11 cellular contexts compared by ENCODE assay signal in the genomic region with DNA sequence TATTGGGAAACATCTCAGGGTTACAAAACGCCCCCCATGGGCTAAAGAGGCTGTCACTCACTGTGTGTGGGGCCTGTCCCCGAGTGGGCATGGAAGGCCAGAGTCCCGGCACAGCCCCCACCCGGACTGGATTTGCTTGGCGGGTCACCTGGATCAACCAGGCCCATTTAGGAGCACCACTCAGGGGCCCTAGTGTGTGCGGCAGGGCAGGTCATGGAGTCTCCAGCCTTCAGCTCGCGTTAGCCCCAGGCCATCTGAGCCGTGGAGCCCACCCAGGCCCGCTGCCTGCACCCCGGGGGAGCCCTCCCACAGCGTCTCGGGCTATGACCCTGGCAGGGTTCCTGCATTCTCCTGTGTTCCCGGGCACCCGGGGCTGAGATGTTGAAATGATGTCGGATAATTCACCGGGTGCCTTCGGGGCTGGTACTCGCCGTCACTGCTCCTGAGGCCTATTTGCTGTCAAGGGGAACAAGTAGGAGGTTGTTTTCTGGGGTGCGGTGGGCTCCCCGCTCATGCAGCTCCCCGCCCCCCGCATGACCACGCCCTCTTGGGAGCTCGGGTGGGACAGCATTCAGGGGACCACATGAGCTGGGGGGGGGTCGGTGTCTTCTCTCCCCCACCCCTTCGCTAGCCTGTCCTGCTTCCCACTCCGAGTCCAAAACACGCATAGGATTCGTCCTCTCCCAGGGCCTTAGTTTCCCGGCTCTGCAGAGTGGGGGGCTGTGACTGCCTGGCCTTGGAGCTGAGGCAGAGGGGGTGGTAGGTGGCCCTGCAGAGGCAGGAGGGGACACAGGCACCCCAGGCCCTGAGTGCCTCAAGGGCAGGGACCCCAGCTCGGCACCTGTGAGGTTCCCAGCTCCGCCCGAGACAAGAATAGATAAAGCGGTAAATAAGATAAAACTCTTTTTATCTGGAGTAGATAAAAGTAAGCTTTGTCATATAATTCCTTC.
DNase-seq lines count a peak whose midpoint lies in the region; ATAC-seq, FAIRE-seq and TF ChIP-seq lines count a peak whose summit lies in the region.
"Had no signal": no experiment of that assay in that cellular context is flagged by ENCODE, and none has a peak within 500 bp of the region (broad histone marks: within the 10 kb centered on the region; RNA-seq: fewer than 3 reads in every experiment).

No MANE protein-coding gene starts in this region.

- CTCF ChIA-PET in OCI-LY7 (lab: Charles Lee; ENCODE audit: unreplicated experiment), result no interaction called here

- H2AFZ ChIP-seq in OCI-LY7 (ENCODE audit: low read length), result no peak overlapping the region

- POLR2A ChIA-PET in OCI-LY7 (lab: Charles Lee), result no interaction called here

- H3K36me3 ChIP-seq in adrenal gland (replicated peaks in 1 of 2) (no peaks in the 10 kb centered on the region), transverse colon (no peaks in the 10 kb centered on the region), OCI-LY7 (ENCODE audit: insufficient read depth, low read length) (no peaks in the 10 kb centered on the region)

- H3K27ac ChIP-seq in adrenal gland (peak overlapping the region; percentile 28 to 82 (median 47)), transverse colon (no peak overlapping the region), OCI-LY7 (ENCODE audit: low read depth, low read length, poor library complexity, severe bottlenecking) (no peak overlapping the region)
- H3K27ac ChIP-seq: A549 had no signal

- H3K9me3 ChIP-seq in adrenal gland (replicated peaks in 1 of 3) (no peaks in the 10 kb centered on the region), transverse colon (no peaks in the 10 kb centered on the region), OCI-LY7 (ENCODE audit: low read length) (no peaks in the 10 kb centered on the region)
- H3K9me3 ChIP-seq: A549 had no signal

- 47 to 59% (median 50%) methylated on average over 9 to 36 of the region's 36 CpGs for WGBS in adrenal gland, 4 donors
- WGBS in transverse colon (ENCODE audit: low coverage in 1 of 2), 2 donors, result 83 to 88% methylated on average over 1 to 34 of the region's 36 CpGs

- no peaks in the 10 kb centered on the region for H3K9me2 ChIP-seq in OCI-LY7 (ENCODE audit: insufficient read depth, low read length)

- H3K27ac Mint-ChIP-seq in activated T-cell treated with anti-CD3 and anti-CD28 coated beads, Interleukin-2, amount 50 U/mL, for 72 hours, result no peak overlapping the region

- H3K4me2 ChIP-seq in OCI-LY7 (ENCODE audit: low read length), result no peak overlapping the region
- H3K4me2 ChIP-seq: A549 had no signal

- no peaks in the 10 kb centered on the region for H3K36me3 Mint-ChIP-seq in activated T-cell treated with anti-CD3 and anti-CD28 coated beads, Interleukin-2, amount 50 U/mL, for 72 hours (ENCODE audit: insufficient read depth in 2 of 2)

- H3K27me3 Mint-ChIP-seq in activated T-cell treated with anti-CD3 and anti-CD28 coated beads, Interleukin-2, amount 50 U/mL, for 72 hours (ENCODE audit: low read depth), result no peaks in the 10 kb centered on the region

- in situ Hi-C loops in transverse colon (cut with MboI; ENCODE audit: low pct_ligation_motif_present in 1 of 4, low pct_unique_long_range_greater_than_20kb in 1 of 4, low sequenced_read_pairs in 3 of 4), result loop anchor here in 1 of 4 donors (10.0 kb wide), 1 partner anchor 87 kb away; no protein-coding TSS in a partner anchor

- no peak overlapping the region for H3K4me3 ChIP-seq in adrenal gland
- H3K4me3 ChIP-seq in transverse colon, result no peak overlapping the region
- H3K4me3 ChIP-seq in OCI-LY7 (ENCODE audit: low read depth, low read length, poor library complexity, severe bottlenecking), result no peak overlapping the region
- H3K4me3 ChIP-seq: A549 had no signal

- intact Hi-C loops in adrenal gland (cut with DNase I) (loop anchor here (10.0 kb wide), 4 partner anchors 207 to 327 kb away; partner anchors contain the start of genes C11orf21 (in 1 of the 2) and TSPAN32 (in 1 of the 2)), transverse colon (cut with DNase I; ENCODE audit: low total_unique reads) (loop anchor here (10.0 kb wide), 1 partner anchor 327 kb away; no protein-coding TSS in a partner anchor), OCI-LY7 (cut with micrococcal nuclease; ENCODE audit: unreplicated experiment) (no loop called here)

- no peak for TF ChIP-seq POLR2A in adrenal gland (IDR thresholded peaks at IDR 0.05)
- no peak for TF ChIP-seq POLR2A in transverse colon (IDR thresholded peaks at IDR 0.05)

- no peak for TF ChIP-seq EP300 in transverse colon (IDR thresholded peaks at IDR 0.05; ENCODE audit: low read depth)

- TF ChIP-seq CTCF in adrenal gland (IDR thresholded peaks at IDR 0.05) (no peak), transverse colon (IDR thresholded peaks at IDR 0.05) (no peak), OCI-LY7 (conservative IDR thresholded peaks at IDR 0.05; ENCODE audit: low read length) (no peak)

- DNase-seq in activated T-cell treated with anti-CD3 and anti-CD28 coated beads, Interleukin-2, amount 50 U/mL, for 1 hour, result peak; percentile 4
- DNase-seq in activated T-cell treated with anti-CD3 and anti-CD28 coated beads, Interleukin-2, amount 50 U/mL, for 72 hours, result no peak
- DNase-seq in adrenal gland (peak; percentile 21 to 66 (median 57)), mesenteric fat pad (ENCODE audit: low spot score) (peak; percentile 74), transverse colon (peak; percentile 3), HTR-8/SVneo (ENCODE audit: insufficient read length, low spot score) (no peak), OCI-LY7 (ENCODE audit: low spot score) (no peak)
- DNase-seq: NCI-H446 treated with DMSO at 0.1 percent for 48 hours had no signal

- peaks cover 23% of the 10 kb centered on the region for H3K4me1 Mint-ChIP-seq in activated T-cell treated with anti-CD3 and anti-CD28 coated beads, Interleukin-2, amount 50 U/mL, for 72 hours (ENCODE audit: low read depth)

- no peaks in the 10 kb centered on the region for H3K9me3 Mint-ChIP-seq in activated T-cell treated with anti-CD3 and anti-CD28 coated beads, Interleukin-2, amount 50 U/mL, for 72 hours

- H3K79me2 ChIP-seq in OCI-LY7 (ENCODE audit: insufficient read depth, low read depth, low read length), result no peaks in the 10 kb centered on the region

- no peak for ATAC-seq in activated T-cell treated with anti-CD3 and anti-CD28 coated beads, Interleukin-2, amount 50 U/mL, for 72 hours (replicated peaks in 1 of 2)
- no peak for ATAC-seq in GM19351 (IDR thresholded peaks at IDR 0.05; ENCODE audit: unreplicated experiment)
- ATAC-seq: A549 had no signal

- FAIRE-seq in HTR-8/SVneo (lab: Jason Lieb, UNC), result no peak
- FAIRE-seq: A549, D721Med had no signal

- H3K4me1 ChIP-seq in adrenal gland (replicated peaks in 1 of 2), result peaks cover 45 to 53% of the 10 kb centered on the region in 2 donors
- H3K4me1 ChIP-seq in transverse colon, result peaks cover 7 to 11% (median 10%) of the 10 kb centered on the region in 4 donors
- H3K4me1 ChIP-seq in OCI-LY7 (ENCODE audit: insufficient read depth, low read length, poor library complexity, severe bottlenecking), result peaks cover 9% of the 10 kb centered on the region
- H3K4me1 ChIP-seq: A549 had no signal

- H3K27me3 ChIP-seq in adrenal gland (no peaks in the 10 kb centered on the region), transverse colon (no peaks in the 10 kb centered on the region)

- H3K4me3 Mint-ChIP-seq in activated T-cell treated with anti-CD3 and anti-CD28 coated beads, Interleukin-2, amount 50 U/mL, for 72 hours, result no peak overlapping the region

- H4K20me1 ChIP-seq in OCI-LY7 (ENCODE audit: insufficient read depth, low read length), result no peaks in the 10 kb centered on the region

- no TSS peak for BruUV-seq in OCI-LY7 (replicated peaks; lab: Mats Ljungman, UMichigan)

Comparison
In these comparisons a context has a peak if more than half of its experiments do, and no peak if none do; other contexts are left out.
1. DNase-seq: peak in activated T-cell treated with anti-CD3 and anti-CD28 coated beads, Interleukin-2, amount 50 U/mL, for 1 hour (single experiment), adrenal gland (7 of 7), mesenteric fat pad (single experiment) and transverse colon (single experiment); none in activated T-cell treated with anti-CD3 and anti-CD28 coated beads, Interleukin-2, amount 50 U/mL, for 72 hours (0 of 2), HTR-8/SVneo (single experiment) and OCI-LY7 (single experiment).
2. H3K27ac ChIP-seq: peak in adrenal gland (5 of 5); none in transverse colon (0 of 4) and OCI-LY7 (single experiment).